24 cellular contexts compared by ENCODE assay signal in the genomic region with DNA sequence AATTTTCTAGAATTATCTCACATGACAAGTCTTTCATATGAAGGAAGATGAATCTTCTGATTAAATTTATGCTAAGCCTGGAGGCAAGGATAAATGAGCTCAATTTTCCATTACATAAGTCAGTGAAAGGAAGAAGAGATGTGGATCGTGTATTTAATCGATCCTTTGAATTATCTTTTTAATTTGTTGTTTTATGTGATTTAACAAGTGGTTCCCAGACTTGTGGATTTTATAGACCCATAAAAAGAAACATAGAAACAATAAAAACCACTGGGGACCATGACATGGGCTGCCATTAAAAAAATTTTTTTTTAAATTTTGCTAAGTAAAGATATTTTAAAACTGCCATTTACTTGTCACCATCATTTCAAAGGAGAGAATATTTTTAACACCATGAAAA.
"Had no signal": no experiment of that assay in that cellular context is flagged by ENCODE, and none has a peak within 500 bp of the region (broad histone marks: within the 10 kb centered on the region; RNA-seq: fewer than 3 reads in every experiment).

No MANE protein-coding gene starts in this region.

- H3K27ac Mint-ChIP-seq: immature natural killer cell; mesothelial cell of epicardium; naive B cell; naive thymus-derived CD8-positive, alpha-beta T cell had no signal

- H3K4me1 ChIP-seq: esophagus muscularis mucosa, foreskin keratinocyte, gastrocnemius medialis, heart left ventricle, left lung, lower lobe of right lung had no signal

- H3K4me1 Mint-ChIP-seq: mesothelial cell of epicardium, naive B cell had no signal

- FAIRE-seq: colon, endothelial cell of umbilical vein had no signal

- H3K9me3 Mint-ChIP-seq: immature natural killer cell; mesothelial cell of epicardium; naive B cell; naive thymus-derived CD8-positive, alpha-beta T cell had no signal

- H3K4me3 ChIP-seq: coronary artery, dorsolateral prefrontal cortex, esophagus muscularis mucosa, gastrocnemius medialis, heart left ventricle, hepatocyte, left lung, lower lobe of right lung, mucosa of descending colon had no signal

- H3K27me3 Mint-ChIP-seq: naive B cell; naive thymus-derived CD8-positive, alpha-beta T cell had no signal

- DNase-seq: dermis blood vessel endothelial cell; dorsolateral prefrontal cortex; effector CD4-positive, alpha-beta T cell; effector memory CD4-positive, alpha-beta T cell; foreskin keratinocyte; gastrocnemius medialis; heart left ventricle; hypothalamus; immature natural killer cell; islet precursor cell; left cardiac atrium; left lung; left ventricle myocardium superior; lower lobe of right lung; mesenchymal stem cell; mucosa of descending colon; naive B cell; naive thymus-derived CD8-positive, alpha-beta T cell had no signal

- H3K9me3 ChIP-seq: esophagus muscularis mucosa, gastrocnemius medialis, heart left ventricle, left lung, lower lobe of right lung, mucosa of descending colon had no signal

- H3K27ac ChIP-seq: coronary artery, dorsolateral prefrontal cortex, esophagus muscularis mucosa, foreskin keratinocyte, gastrocnemius medialis, heart left ventricle, hepatocyte, left lung, lower lobe of right lung had no signal

- H3K4me3 Mint-ChIP-seq: immature natural killer cell; mesothelial cell of epicardium; naive B cell; naive thymus-derived CD8-positive, alpha-beta T cell had no signal
